ENCODE assay signal across 9 cellular contexts in the genomic region with DNA sequence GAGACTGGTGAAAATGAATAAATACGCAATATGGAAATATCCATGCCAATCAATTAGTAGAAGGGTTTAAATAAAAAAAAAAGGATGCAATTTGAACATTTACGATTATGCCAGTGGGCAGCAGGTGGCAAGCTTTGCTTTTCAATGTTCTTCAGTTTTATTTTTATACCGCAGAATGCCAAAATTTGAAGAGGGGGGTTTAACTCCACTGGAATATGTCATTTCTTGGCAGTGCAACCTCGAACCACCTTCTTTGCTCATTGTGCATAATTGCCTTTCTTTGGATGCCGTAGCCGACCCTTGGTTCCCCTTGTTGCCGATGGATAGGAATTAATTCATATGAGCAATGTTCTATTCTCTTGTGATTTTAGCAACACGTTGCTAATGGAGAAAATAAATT.
DNase-seq lines count a peak whose midpoint lies in the region; ATAC-seq and TF ChIP-seq lines count a peak whose summit lies in the region.
"Had no signal": no experiment of that assay in that cellular context is flagged by ENCODE, and none has a peak within 500 bp of the region (broad histone marks: within the 10 kb centered on the region; RNA-seq: fewer than 3 reads in every experiment).

No MANE protein-coding gene starts in this region.

- peak; percentile 30 for DNase-seq in HT1080 (ENCODE audit: low read depth)
- DNase-seq in heart right ventricle, result peak in 1 of 2 donors; percentile 27
- peak; percentile 48 for DNase-seq in stromal cell of bone marrow (ENCODE audit: low read depth)
- DNase-seq in stimulated activated effector memory CD8-positive, alpha-beta T cell treated with anti-CD3 and anti-CD28 coated beads, Interleukin-12 subunit alpha, Interleukin-12 subunit beta, amount 100 ng/mL, for 72 hours (ENCODE audit: low spot score in 2 of 2), result no peak
- no peak for DNase-seq in NCI-H2196 (lab: John Stamatoyannopoulos, UW; ENCODE audit: unreplicated experiment)
- no peak for DNase-seq in activated CD4-positive, CD25-positive, alpha-beta regulatory T cell treated with anti-CD3 and anti-CD28 coated beads, Interleukin-2, amount 50 U/mL, for 72 hours
- no peak for DNase-seq in activated CD4-positive, alpha-beta T cell treated with anti-CD3 and anti-CD28 coated beads for 1 hour
- DNase-seq: stimulated activated CD4-positive, alpha-beta T cell treated with anti-CD3 and anti-CD28 coated beads, Interleukin-2, amount 100 ng/mL, for 48 hours had no signal

- H3K9me3 Mint-ChIP-seq in stimulated activated effector memory CD8-positive, alpha-beta T cell treated with anti-CD3 and anti-CD28 coated beads, Interleukin-12 subunit alpha, Interleukin-12 subunit beta, amount 100 ng/mL, for 72 hours, result no peaks in the 10 kb centered on the region

- H3K9me3 ChIP-seq in heart right ventricle, result no peaks in the 10 kb centered on the region

- no peak overlapping the region for H3K4me3 Mint-ChIP-seq in stimulated activated effector memory CD8-positive, alpha-beta T cell treated with anti-CD3 and anti-CD28 coated beads, Interleukin-12 subunit alpha, Interleukin-12 subunit beta, amount 100 ng/mL, for 72 hours

- H3K4me1 ChIP-seq in heart right ventricle, result peaks cover 0 to 36% (median 5%) of the 10 kb centered on the region in 9 donors

- H3K36me3 Mint-ChIP-seq in stimulated activated effector memory CD8-positive, alpha-beta T cell treated with anti-CD3 and anti-CD28 coated beads, Interleukin-12 subunit alpha, Interleukin-12 subunit beta, amount 100 ng/mL, for 72 hours, result no peaks in the 10 kb centered on the region

- H3K27me3 ChIP-seq in heart right ventricle, result no peaks in the 10 kb centered on the region

- no peak overlapping the region for H3K27ac Mint-ChIP-seq in stimulated activated effector memory CD8-positive, alpha-beta T cell treated with anti-CD3 and anti-CD28 coated beads, Interleukin-12 subunit alpha, Interleukin-12 subunit beta, amount 100 ng/mL, for 72 hours

- ATAC-seq in heart right ventricle, result peak in 7 of 8 donors; percentile 44 to 71 (median 56)
- ATAC-seq in stimulated activated effector memory CD8-positive, alpha-beta T cell treated with anti-CD3 and anti-CD28 coated beads, Interleukin-12 subunit alpha, Interleukin-12 subunit beta, amount 100 ng/mL, for 72 hours, result no peak

- H3K4me3 ChIP-seq in heart right ventricle, result peak overlapping the region in 5 of 10 donors; percentile 3 to 28 (median 18)

- intact Hi-C loops in heart right ventricle (cut with DNase I), result loop anchor here (1.0 to 10.0 kb wide), 17 partner anchors 87 to 550 kb away; a partner anchor contains a TSS

- peak; percentile 70 for TF ChIP-seq CTCF in VCaP (conservative IDR thresholded peaks at IDR 0.05)
- TF ChIP-seq CTCF in heart right ventricle (IDR thresholded peaks at IDR 0.05), result peak in 7 of 9 donors; percentile 22 to 63 (median 58)

- no peaks in the 10 kb centered on the region for H3K4me1 Mint-ChIP-seq in stimulated activated effector memory CD8-positive, alpha-beta T cell treated with anti-CD3 and anti-CD28 coated beads, Interleukin-12 subunit alpha, Interleukin-12 subunit beta, amount 100 ng/mL, for 72 hours

- H3K36me3 ChIP-seq in heart right ventricle, result no peaks in the 10 kb centered on the region

- H3K27ac ChIP-seq in VCaP (peak overlapping the region; percentile 30; the same call in 1 of the 2 replicates), heart right ventricle (peak overlapping the region in 1 of 10 donors; percentile 7)

- WGBS in heart right ventricle, 2 donors, result 35 to 42% methylated on average over 8 of the region's 8 CpGs

Comparison
In these comparisons a context has a peak if more than half of its experiments do, and no peak if none do; other contexts are left out.
1. DNase-seq: peak in HT1080 (single experiment) and stromal cell of bone marrow (single experiment); none in stimulated activated effector memory CD8-positive, alpha-beta T cell treated with anti-CD3 and anti-CD28 coated beads, Interleukin-12 subunit alpha, Interleukin-12 subunit beta, amount 100 ng/mL, for 72 hours (0 of 2), NCI-H2196 (single experiment), activated CD4-positive, CD25-positive, alpha-beta regulatory T cell treated with anti-CD3 and anti-CD28 coated beads, Interleukin-2, amount 50 U/mL, for 72 hours (single experiment) and activated CD4-positive, alpha-beta T cell treated with anti-CD3 and anti-CD28 coated beads for 1 hour (single experiment).